1 cellular context compared by ENCODE assay signal in the genomic region with DNA sequence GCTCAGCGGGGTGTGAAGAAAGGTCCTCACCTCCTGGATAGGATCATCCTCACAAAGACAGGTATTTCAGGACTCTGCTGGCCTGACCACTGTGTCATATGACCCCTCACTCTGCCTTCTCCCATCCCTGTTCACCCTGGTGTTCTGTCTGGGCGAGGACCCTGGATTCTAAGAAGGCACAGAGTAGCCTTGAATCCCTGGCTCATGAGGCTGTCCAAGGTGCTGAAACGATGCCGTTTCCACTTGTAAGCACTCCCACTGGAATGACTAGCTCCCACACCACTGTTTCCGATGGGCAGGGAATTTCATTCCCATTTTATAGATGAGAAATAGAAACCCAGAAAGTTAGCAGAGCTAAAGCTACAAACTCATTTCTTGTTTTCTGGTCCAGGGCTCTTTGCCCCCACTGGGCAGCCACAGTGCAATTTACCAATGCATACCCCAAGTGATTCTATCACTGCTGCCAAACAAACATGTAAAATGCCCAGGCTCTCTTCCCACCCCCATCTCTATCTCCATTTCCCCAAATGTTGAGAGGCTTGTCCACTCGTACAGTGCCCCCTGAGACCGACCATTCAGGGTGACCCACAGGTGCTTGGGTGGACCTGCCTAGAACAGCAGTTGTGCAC.
TF ChIP-seq lines count a peak whose summit lies in the region.

No MANE protein-coding gene starts in this region.

TF ChIP-seq in HepG2, 621 proteins besides CTCF, POLR2A, EP300 and RAD21 (continued from another document and continues in another):
- TF ChIP-seq ZBTB49 (CRISPR knock-in tag; IDR thresholded peaks at IDR 0.05; ENCODE audit: borderline replicate concordance) (peak; percentile 83; the same call in 1 of the 2 replicates), ZNF124 (CRISPR knock-in tag; IDR thresholded peaks at IDR 0.05) (0 out of 2 replicates have a peak, but pooled peaks have one; percentile 41), ZNF558 (CRISPR knock-in tag; IDR thresholded peaks at IDR 0.05; ENCODE audit: borderline replicate concordance) (peak; percentile 57; the same call in 1 of the 2 replicates), ELF3 (CRISPR knock-in tag; IDR thresholded peaks at IDR 0.05) (0 out of 2 replicates have a peak, but pooled peaks have one; percentile 36), TSC22D2 (CRISPR knock-in tag; IDR thresholded peaks at IDR 0.05; ENCODE audit: borderline replicate concordance) (0 out of 2 replicates have a peak, but pooled peaks have one; percentile 60), MED1 (CRISPR knock-in tag; IDR thresholded peaks at IDR 0.05) (0 out of 2 replicates have a peak, but pooled peaks have one; percentile 15), NFYC (CRISPR knock-in tag; IDR thresholded peaks at IDR 0.05) (0 out of 2 replicates have a peak, but pooled peaks have one; percentile 16), ZNF878 (CRISPR knock-in tag; IDR thresholded peaks at IDR 0.05) (no peak), ZNF263 (CRISPR knock-in tag; IDR thresholded peaks at IDR 0.05) (0 out of 2 replicates have a peak, but pooled peaks have one; percentile 17), MEIS2 (CRISPR knock-in tag; IDR thresholded peaks at IDR 0.05) (no peak), ARHGAP35 (CRISPR knock-in tag; IDR thresholded peaks at IDR 0.05; ENCODE audit: borderline replicate concordance) (no peak), DNMT3B (CRISPR knock-in tag; conservative IDR thresholded peaks at IDR 0.05) (no peak), SATB2 (CRISPR knock-in tag; IDR thresholded peaks at IDR 0.05) (peak; percentile 66; the same call in 1 of the 2 replicates), RXRB (CRISPR knock-in tag; IDR thresholded peaks at IDR 0.05; ENCODE audit: borderline replicate concordance) (peak; percentile 41; the same call in 1 of the 2 replicates), ZFP36L2 (CRISPR knock-in tag; IDR thresholded peaks at IDR 0.05) (0 out of 2 replicates have a peak, but pooled peaks have one; percentile 70), KMT2B (CRISPR knock-in tag; IDR thresholded peaks at IDR 0.05) (0 out of 2 replicates have a peak, but pooled peaks have one; percentile 24), ZBTB21 (CRISPR knock-in tag; IDR thresholded peaks at IDR 0.05) (peak; percentile 21; the same call in 1 of the 2 replicates), CCDC6 (CRISPR knock-in tag; IDR thresholded peaks at IDR 0.05) (0 out of 2 replicates have a peak, but pooled peaks have one; percentile 30), TEAD3 (CRISPR knock-in tag; optimal IDR thresholded peaks at IDR 0.05; ENCODE audit: borderline replicate concordance) (peak; percentile 36), ZNF574 (CRISPR knock-in tag; IDR thresholded peaks at IDR 0.05) (peak; percentile 51; the same call in 1 of the 2 replicates), AKNA (CRISPR knock-in tag; IDR thresholded peaks at IDR 0.05; ENCODE audit: borderline replicate concordance) (0 out of 2 replicates have a peak, but pooled peaks have one; percentile 48), PAF1 (CRISPR knock-in tag; IDR thresholded peaks at IDR 0.05) (no peak)
- TF ChIP-seq, protein P1, sequence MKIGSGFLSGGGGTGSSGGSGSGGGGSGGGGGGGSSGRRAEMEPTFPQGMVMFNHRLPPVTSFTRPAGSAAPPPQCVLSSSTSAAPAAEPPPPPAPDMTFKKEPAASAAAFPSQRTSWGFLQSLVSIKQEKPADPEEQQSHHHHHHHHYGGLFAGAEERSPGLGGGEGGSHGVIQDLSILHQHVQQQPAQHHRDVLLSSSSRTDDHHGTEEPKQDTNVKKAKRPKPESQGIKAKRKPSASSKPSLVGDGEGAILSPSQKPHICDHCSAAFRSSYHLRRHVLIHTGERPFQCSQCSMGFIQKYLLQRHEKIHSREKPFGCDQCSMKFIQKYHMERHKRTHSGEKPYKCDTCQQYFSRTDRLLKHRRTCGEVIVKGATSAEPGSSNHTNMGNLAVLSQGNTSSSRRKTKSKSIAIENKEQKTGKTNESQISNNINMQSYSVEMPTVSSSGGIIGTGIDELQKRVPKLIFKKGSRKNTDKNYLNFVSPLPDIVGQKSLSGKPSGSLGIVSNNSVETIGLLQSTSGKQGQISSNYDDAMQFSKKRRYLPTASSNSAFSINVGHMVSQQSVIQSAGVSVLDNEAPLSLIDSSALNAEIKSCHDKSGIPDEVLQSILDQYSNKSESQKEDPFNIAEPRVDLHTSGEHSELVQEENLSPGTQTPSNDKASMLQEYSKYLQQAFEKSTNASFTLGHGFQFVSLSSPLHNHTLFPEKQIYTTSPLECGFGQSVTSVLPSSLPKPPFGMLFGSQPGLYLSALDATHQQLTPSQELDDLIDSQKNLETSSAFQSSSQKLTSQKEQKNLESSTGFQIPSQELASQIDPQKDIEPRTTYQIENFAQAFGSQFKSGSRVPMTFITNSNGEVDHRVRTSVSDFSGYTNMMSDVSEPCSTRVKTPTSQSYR (CRISPR knock-in tag; IDR thresholded peaks at IDR 0.05; ENCODE audit: borderline replicate concordance): 0 out of 2 replicates have a peak, but pooled peaks have one; percentile 34
- TF ChIP-seq, protein P2, sequence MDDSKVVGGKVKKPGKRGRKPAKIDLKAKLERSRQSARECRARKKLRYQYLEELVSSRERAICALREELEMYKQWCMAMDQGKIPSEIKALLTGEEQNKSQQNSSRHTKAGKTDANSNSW (CRISPR knock-in tag; IDR thresholded peaks at IDR 0.05; ENCODE audit: borderline replicate concordance): no peak
- TF ChIP-seq, protein P3, sequence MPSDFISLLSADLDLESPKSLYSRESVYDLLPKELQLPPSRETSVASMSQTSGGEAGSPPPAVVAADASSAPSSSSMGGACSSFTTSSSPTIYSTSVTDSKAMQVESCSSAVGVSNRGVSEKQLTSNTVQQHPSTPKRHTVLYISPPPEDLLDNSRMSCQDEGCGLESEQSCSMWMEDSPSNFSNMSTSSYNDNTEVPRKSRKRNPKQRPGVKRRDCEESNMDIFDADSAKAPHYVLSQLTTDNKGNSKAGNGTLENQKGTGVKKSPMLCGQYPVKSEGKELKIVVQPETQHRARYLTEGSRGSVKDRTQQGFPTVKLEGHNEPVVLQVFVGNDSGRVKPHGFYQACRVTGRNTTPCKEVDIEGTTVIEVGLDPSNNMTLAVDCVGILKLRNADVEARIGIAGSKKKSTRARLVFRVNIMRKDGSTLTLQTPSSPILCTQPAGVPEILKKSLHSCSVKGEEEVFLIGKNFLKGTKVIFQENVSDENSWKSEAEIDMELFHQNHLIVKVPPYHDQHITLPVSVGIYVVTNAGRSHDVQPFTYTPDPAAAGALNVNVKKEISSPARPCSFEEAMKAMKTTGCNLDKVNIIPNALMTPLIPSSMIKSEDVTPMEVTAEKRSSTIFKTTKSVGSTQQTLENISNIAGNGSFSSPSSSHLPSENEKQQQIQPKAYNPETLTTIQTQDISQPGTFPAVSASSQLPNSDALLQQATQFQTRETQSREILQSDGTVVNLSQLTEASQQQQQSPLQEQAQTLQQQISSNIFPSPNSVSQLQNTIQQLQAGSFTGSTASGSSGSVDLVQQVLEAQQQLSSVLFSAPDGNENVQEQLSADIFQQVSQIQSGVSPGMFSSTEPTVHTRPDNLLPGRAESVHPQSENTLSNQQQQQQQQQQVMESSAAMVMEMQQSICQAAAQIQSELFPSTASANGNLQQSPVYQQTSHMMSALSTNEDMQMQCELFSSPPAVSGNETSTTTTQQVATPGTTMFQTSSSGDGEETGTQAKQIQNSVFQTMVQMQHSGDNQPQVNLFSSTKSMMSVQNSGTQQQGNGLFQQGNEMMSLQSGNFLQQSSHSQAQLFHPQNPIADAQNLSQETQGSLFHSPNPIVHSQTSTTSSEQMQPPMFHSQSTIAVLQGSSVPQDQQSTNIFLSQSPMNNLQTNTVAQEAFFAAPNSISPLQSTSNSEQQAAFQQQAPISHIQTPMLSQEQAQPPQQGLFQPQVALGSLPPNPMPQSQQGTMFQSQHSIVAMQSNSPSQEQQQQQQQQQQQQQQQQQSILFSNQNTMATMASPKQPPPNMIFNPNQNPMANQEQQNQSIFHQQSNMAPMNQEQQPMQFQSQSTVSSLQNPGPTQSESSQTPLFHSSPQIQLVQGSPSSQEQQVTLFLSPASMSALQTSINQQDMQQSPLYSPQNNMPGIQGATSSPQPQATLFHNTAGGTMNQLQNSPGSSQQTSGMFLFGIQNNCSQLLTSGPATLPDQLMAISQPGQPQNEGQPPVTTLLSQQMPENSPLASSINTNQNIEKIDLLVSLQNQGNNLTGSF (CRISPR knock-in tag; IDR thresholded peaks at IDR 0.05): peak; percentile 30; the same call in 1 of the 2 replicates
- TF ChIP-seq, protein P4, sequence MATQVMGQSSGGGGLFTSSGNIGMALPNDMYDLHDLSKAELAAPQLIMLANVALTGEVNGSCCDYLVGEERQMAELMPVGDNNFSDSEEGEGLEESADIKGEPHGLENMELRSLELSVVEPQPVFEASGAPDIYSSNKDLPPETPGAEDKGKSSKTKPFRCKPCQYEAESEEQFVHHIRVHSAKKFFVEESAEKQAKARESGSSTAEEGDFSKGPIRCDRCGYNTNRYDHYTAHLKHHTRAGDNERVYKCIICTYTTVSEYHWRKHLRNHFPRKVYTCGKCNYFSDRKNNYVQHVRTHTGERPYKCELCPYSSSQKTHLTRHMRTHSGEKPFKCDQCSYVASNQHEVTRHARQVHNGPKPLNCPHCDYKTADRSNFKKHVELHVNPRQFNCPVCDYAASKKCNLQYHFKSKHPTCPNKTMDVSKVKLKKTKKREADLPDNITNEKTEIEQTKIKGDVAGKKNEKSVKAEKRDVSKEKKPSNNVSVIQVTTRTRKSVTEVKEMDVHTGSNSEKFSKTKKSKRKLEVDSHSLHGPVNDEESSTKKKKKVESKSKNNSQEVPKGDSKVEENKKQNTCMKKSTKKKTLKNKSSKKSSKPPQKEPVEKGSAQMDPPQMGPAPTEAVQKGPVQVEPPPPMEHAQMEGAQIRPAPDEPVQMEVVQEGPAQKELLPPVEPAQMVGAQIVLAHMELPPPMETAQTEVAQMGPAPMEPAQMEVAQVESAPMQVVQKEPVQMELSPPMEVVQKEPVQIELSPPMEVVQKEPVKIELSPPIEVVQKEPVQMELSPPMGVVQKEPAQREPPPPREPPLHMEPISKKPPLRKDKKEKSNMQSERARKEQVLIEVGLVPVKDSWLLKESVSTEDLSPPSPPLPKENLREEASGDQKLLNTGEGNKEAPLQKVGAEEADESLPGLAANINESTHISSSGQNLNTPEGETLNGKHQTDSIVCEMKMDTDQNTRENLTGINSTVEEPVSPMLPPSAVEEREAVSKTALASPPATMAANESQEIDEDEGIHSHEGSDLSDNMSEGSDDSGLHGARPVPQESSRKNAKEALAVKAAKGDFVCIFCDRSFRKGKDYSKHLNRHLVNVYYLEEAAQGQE (IDR thresholded peaks at IDR 0.05; ENCODE audit: borderline replicate concordance in 1 of 2, low read depth in 1 of 2, low read length in 2 of 2): peak in 1 of 2 experiments; percentile 97
